ENCODE assay signal across 8 cellular contexts in the genomic region with DNA sequence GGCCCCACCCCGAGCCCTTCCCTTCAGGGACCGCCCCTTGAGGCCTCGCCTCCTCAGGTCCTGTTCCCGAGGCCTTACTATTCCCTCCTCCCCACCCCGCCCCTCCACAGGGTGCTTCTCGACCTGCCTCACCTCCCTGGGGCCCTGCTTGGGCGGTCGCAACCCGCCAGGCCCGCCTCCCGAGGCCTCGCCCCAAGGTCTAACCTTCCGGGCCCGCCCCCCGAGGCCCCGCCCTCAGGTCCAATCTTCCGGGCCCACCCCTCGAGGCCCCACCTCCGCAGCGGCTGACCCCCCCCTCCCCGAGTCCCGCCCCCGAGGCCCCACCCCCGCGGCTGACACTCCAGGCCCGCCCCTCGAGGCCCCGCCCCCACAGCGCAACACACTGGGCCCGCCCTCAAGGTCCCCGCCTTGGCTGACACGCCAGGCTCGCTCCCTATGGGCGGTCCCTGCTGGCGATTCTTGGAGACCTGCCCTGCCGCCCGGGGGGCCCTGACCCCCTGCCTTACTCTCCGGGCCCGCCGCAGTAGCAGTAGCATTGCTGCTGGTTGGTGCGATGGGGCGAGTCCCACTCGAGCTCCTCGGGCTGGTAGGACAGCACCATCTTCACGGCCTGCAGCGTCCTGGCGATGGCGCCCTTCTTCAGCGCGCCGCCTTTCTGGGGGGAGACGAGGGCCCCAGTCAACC. TPM values are rescaled to one million over a fixed set of nuclear protein-coding genes. Genes with fewer than 3 reads are reported as not detected.
DNase-seq lines count a peak whose midpoint lies in the region; ATAC-seq and TF ChIP-seq lines count a peak whose summit lies in the region.

No MANE protein-coding gene starts in this region.

- H3K4me3 Mint-ChIP-seq in activated naive CD4-positive, alpha-beta T cell treated with anti-CD3 and anti-CD28 coated beads, Interleukin-2, amount 50 U/mL, for 24 hours = peak overlapping the region; percentile 92
- H3K4me3 Mint-ChIP-seq in glutamatergic neuron (ENCODE audit: unreplicated experiment) (peak overlapping the region; percentile 85), osteocyte (ENCODE audit: unreplicated experiment) (no peak overlapping the region)

- no peaks in the 10 kb centered on the region for H3K9me3 ChIP-seq in thoracic aorta

- DNase-seq in CMK (ENCODE audit: low read depth) (peak; percentile 90), SK-MEL-5 (ENCODE audit: low read depth, low spot score) (peak; percentile 96), glutamatergic neuron (peak; percentile 98), osteocyte (ENCODE audit: extremely low spot score, unreplicated experiment) (peak; percentile 93), thoracic aorta (ENCODE audit: low spot score) (peak; percentile 91)

- H3K27me3 Mint-ChIP-seq in activated naive CD4-positive, alpha-beta T cell treated with anti-CD3 and anti-CD28 coated beads, Interleukin-2, amount 50 U/mL, for 24 hours = no peaks in the 10 kb centered on the region
- H3K27me3 Mint-ChIP-seq in glutamatergic neuron (ENCODE audit: unreplicated experiment) = peaks cover 2% of the 10 kb centered on the region
- no peaks in the 10 kb centered on the region for H3K27me3 Mint-ChIP-seq in osteocyte (ENCODE audit: unreplicated experiment)

- peak overlapping the region; percentile 74 for H3K4me3 ChIP-seq in thoracic aorta

- no peaks in the 10 kb centered on the region for H3K9me3 Mint-ChIP-seq in activated naive CD4-positive, alpha-beta T cell treated with anti-CD3 and anti-CD28 coated beads, Interleukin-2, amount 50 U/mL, for 24 hours
- H3K9me3 Mint-ChIP-seq in glutamatergic neuron (ENCODE audit: unreplicated experiment) = peaks cover 4% of the 10 kb centered on the region
- no peaks in the 10 kb centered on the region for H3K9me3 Mint-ChIP-seq in osteocyte (ENCODE audit: unreplicated experiment)

- TF ChIP-seq CTCF in glutamatergic neuron (IDR thresholded peaks at IDR 0.05; ENCODE audit: partially characterized antibody, unreplicated experiment) (no peak), osteocyte (IDR thresholded peaks at IDR 0.05) (no peak), thoracic aorta (IDR thresholded peaks at IDR 0.05) (peak; percentile 34)

- H3K27ac Mint-ChIP-seq in activated naive CD4-positive, alpha-beta T cell treated with anti-CD3 and anti-CD28 coated beads, Interleukin-2, amount 50 U/mL, for 24 hours = peak overlapping the region; percentile 96
- H3K27ac Mint-ChIP-seq in glutamatergic neuron (ENCODE audit: unreplicated experiment) (peak overlapping the region; percentile 76), osteocyte (ENCODE audit: unreplicated experiment) (peak overlapping the region; percentile 77)

- in situ Hi-C loops in SK-MEL-5 (cut with HindIII; ENCODE audit: low pct_unique_long_range_greater_than_20kb, low sequenced_read_pairs) = no loop called here

- peaks cover 42% of the 10 kb centered on the region for H3K4me1 Mint-ChIP-seq in activated naive CD4-positive, alpha-beta T cell treated with anti-CD3 and anti-CD28 coated beads, Interleukin-2, amount 50 U/mL, for 24 hours
- peaks cover 4% of the 10 kb centered on the region for H3K4me1 Mint-ChIP-seq in glutamatergic neuron (ENCODE audit: low read depth, unreplicated experiment)
- H3K4me1 Mint-ChIP-seq in osteocyte (ENCODE audit: unreplicated experiment) = peaks cover 34% of the 10 kb centered on the region

- peaks cover 4 to 22% of the 10 kb centered on the region in 2 donors for H3K4me1 ChIP-seq in thoracic aorta (ENCODE audit: control insufficient read depth in 1 of 2, low read depth in 2 of 2)

- H3K27ac ChIP-seq in thoracic aorta = peak overlapping the region; percentile 80 to 82

- peaks cover 18% of the 10 kb centered on the region for H3K36me3 Mint-ChIP-seq in activated naive CD4-positive, alpha-beta T cell treated with anti-CD3 and anti-CD28 coated beads, Interleukin-2, amount 50 U/mL, for 24 hours
- H3K36me3 Mint-ChIP-seq in glutamatergic neuron (ENCODE audit: unreplicated experiment) = no peaks in the 10 kb centered on the region
- H3K36me3 Mint-ChIP-seq in osteocyte (ENCODE audit: unreplicated experiment) = peaks cover 44% of the 10 kb centered on the region

- H3K27me3 ChIP-seq in thoracic aorta (replicated peaks; ENCODE audit: insufficient read depth) = no peaks in the 10 kb centered on the region

- ATAC-seq in GM19438 (IDR thresholded peaks at IDR 0.05; ENCODE audit: low read depth, unreplicated experiment) (peak; percentile 88), HG03575 (IDR thresholded peaks at IDR 0.05; ENCODE audit: extremely low read depth, insufficient number of reproducible peaks, low FRiP score, unreplicated experiment) (peak; percentile 45), thoracic aorta (ENCODE audit: insufficient number of reproducible peaks, low FRiP score, low read depth) (peak; percentile 87)

- H3K36me3 ChIP-seq in thoracic aorta = peaks cover 35% of the 10 kb centered on the region

RNA-seq across cellular contexts. Expression of a gene that starts 8.2 kb away (rescaled TPM):
- 19.0 and 23.9 TPM in 2 replicates for total RNA-seq in SK-MEL-5 (2014; rRNA removed; shearing (Covaris generic))
- polyA plus RNA-seq in SK-MEL-5 (2015; cell fraction: cytosol; rRNA removed) = 41.7 and 51.7 TPM in 2 replicates
- 36.1 and 85.7 TPM in 2 replicates for polyA plus RNA-seq in SK-MEL-5 (2015; cell fraction: nucleus; rRNA removed)
- total RNA-seq in glutamatergic neuron (ENCODE audit: unreplicated experiment) (18.9 TPM), osteocyte (194 and 212 TPM in 2 replicates), thoracic aorta (10 to 100 TPM; 47.9 to 81.7 TPM)

RNA-seq across cellular contexts. Expression of a gene that starts 26.1 kb away (rescaled TPM):
- 23.9 and 27.9 TPM in 2 replicates for total RNA-seq in SK-MEL-5 (2014; rRNA removed; shearing (Covaris generic))
- 30.4 and 40.5 TPM in 2 replicates for polyA plus RNA-seq in SK-MEL-5 (2015; cell fraction: cytosol; rRNA removed)
- polyA plus RNA-seq in SK-MEL-5 (2015; cell fraction: nucleus; rRNA removed) = 9.0 and 15.7 TPM in 2 replicates
- total RNA-seq in glutamatergic neuron (ENCODE audit: unreplicated experiment) (48.5 TPM), osteocyte (53.3 and 69.5 TPM in 2 replicates), thoracic aorta (10 to 100 TPM; 19.4 to 55.7 TPM)

RNA-seq across cellular contexts. Expression of a gene that starts 57.8 kb away (rescaled TPM):
- total RNA-seq in SK-MEL-5 (2014; rRNA removed; shearing (Covaris generic)) = 0.32 and 0.51 TPM in 2 replicates
- 0.80 and 0.83 TPM in 2 replicates for polyA plus RNA-seq in SK-MEL-5 (2015; cell fraction: cytosol; rRNA removed)
- polyA plus RNA-seq in SK-MEL-5 (2015; cell fraction: nucleus; rRNA removed) = 1.3 and 2.4 TPM in 2 replicates
- total RNA-seq in glutamatergic neuron (ENCODE audit: unreplicated experiment) (1.6 TPM), osteocyte (7.1 and 7.8 TPM in 2 replicates), thoracic aorta (10 to 100 TPM; 36.4 to 52.5 TPM)

Comparison
In these comparisons a context has a peak if more than half of its experiments do, and no peak if none do; other contexts are left out.
1. Peak in every context shown above with its lines: DNase-seq, ATAC-seq, H3K4me3 ChIP-seq and H3K27ac ChIP-seq.